ENCODE assay signal across 1 cellular context in the genomic region with DNA sequence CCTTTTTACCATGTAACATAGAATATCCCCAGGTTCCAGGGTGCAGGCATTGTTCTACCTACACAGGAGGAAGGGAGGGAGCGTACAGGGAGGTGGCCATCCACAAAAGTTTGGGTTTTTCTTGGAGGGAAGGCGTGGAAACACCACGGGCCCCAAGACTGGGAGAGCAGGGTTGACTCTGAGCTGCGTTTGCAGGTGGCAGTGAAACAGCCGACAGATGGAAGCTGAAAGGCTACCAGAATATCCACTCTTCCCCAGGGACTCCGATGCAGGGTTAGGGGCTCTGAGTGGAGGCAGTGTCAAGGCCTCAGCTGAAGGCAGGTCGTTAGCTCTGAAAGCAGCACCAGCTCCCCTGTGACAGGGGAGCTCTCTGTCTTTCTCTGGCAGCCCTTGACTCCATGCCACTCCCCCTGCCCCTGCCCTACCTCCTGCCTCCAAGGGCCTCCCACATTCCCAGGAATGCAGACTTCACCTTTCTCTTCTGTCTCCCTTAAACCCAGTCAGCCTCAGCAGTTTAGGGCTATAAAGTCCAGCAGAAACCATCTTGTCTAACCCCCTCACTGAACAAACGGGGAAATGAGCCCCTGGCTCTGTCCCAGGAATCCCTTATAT.
TF ChIP-seq lines count a peak whose summit lies in the region.

No MANE protein-coding gene starts in this region.

TF ChIP-seq in GM23338, 12 proteins besides CTCF, POLR2A, EP300 and RAD21 (continued from another document):
- TF ChIP-seq, protein P1, sequence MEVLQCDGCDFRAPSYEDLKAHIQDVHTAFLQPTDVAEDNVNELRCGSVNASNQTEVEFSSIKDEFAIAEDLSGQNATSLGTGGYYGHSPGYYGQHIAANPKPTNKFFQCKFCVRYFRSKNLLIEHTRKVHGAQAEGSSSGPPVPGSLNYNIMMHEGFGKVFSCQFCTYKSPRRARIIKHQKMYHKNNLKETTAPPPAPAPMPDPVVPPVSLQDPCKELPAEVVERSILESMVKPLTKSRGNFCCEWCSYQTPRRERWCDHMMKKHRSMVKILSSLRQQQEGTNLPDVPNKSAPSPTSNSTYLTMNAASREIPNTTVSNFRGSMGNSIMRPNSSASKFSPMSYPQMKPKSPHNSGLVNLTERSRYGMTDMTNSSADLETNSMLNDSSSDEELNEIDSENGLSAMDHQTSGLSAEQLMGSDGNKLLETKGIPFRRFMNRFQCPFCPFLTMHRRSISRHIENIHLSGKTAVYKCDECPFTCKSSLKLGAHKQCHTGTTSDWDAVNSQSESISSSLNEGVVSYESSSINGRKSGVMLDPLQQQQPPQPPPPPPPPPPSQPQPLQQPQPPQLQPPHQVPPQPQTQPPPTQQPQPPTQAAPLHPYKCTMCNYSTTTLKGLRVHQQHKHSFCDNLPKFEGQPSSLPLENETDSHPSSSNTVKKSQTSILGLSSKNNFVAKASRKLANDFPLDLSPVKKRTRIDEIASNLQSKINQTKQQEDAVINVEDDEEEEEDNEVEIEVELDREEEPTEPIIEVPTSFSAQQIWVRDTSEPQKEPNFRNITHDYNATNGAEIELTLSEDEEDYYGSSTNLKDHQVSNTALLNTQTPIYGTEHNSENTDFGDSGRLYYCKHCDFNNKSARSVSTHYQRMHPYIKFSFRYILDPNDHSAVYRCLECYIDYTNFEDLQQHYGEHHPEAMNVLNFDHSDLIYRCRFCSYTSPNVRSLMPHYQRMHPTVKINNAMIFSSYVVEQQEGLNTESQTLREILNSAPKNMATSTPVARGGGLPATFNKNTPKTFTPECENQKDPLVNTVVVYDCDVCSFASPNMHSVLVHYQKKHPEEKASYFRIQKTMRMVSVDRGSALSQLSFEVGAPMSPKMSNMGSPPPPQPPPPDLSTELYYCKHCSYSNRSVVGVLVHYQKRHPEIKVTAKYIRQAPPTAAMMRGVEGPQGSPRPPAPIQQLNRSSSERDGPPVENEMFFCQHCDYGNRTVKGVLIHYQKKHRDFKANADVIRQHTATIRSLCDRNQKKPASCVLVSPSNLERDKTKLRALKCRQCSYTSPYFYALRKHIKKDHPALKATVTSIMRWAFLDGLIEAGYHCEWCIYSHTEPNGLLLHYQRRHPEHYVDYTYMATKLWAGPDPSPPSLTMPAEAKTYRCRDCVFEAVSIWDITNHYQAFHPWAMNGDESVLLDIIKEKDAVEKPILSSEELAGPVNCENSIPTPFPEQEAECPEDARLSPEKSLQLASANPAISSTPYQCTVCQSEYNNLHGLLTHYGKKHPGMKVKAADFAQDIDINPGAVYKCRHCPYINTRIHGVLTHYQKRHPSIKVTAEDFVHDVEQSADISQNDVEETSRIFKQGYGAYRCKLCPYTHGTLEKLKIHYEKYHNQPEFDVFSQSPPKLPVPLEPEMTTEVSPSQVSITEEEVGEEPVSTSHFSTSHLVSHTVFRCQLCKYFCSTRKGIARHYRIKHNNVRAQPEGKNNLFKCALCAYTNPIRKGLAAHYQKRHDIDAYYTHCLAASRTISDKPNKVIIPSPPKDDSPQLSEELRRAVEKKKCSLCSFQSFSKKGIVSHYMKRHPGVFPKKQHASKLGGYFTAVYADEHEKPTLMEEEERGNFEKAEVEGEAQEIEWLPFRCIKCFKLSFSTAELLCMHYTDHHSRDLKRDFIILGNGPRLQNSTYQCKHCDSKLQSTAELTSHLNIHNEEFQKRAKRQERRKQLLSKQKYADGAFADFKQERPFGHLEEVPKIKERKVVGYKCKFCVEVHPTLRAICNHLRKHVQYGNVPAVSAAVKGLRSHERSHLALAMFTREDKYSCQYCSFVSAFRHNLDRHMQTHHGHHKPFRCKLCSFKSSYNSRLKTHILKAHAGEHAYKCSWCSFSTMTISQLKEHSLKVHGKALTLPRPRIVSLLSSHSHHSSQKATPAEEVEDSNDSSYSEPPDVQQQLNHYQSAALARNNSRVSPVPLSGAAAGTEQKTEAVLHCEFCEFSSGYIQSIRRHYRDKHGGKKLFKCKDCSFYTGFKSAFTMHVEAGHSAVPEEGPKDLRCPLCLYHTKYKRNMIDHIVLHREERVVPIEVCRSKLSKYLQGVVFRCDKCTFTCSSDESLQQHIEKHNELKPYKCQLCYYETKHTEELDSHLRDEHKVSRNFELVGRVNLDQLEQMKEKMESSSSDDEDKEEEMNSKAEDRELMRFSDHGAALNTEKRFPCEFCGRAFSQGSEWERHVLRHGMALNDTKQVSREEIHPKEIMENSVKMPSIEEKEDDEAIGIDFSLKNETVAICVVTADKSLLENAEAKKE (CRISPR knock-in tag; IDR thresholded peaks at IDR 0.05): no peak
- no peak for TF ChIP-seq CREB1 (CRISPR knock-in tag; IDR thresholded peaks at IDR 0.05; ENCODE audit: low read depth)
